8 cellular contexts compared by ENCODE assay signal in genomic region chr3:197520311-197521276, GRCh38.
A peak's percentile ranks its signal among the peaks of the same experiment; 100 is the strongest.
DNase-seq lines count a peak whose midpoint lies in the region; ATAC-seq and TF ChIP-seq lines count a peak whose summit lies in the region.

No MANE protein-coding gene starts in this region.

- peaks cover 56% of the 10 kb centered on the region for H3K36me3 Mint-ChIP-seq in stimulated activated effector memory CD8-positive, alpha-beta T cell treated with anti-CD3 and anti-CD28 coated beads, Interleukin-12 subunit alpha, Interleukin-12 subunit beta, amount 100 ng/mL, for 72 hours

- H3K4me3 Mint-ChIP-seq in stimulated activated effector memory CD8-positive, alpha-beta T cell treated with anti-CD3 and anti-CD28 coated beads, Interleukin-12 subunit alpha, Interleukin-12 subunit beta, amount 100 ng/mL, for 72 hours: no peak overlapping the region

- TF ChIP-seq CTCF in WERI-Rb-1 (IDR thresholded peaks at IDR 0.05; ENCODE audit: low read depth, low read length): 0 out of 2 replicates have a peak, but pooled peaks have one; percentile 1

- no peaks in the 10 kb centered on the region for H3K36me3 ChIP-seq in WERI-Rb-1

- H3K27me3 ChIP-seq in WERI-Rb-1 (ENCODE audit: insufficient read depth, low read depth, severe bottlenecking): no peaks in the 10 kb centered on the region

- H3K27ac ChIP-seq in WERI-Rb-1: peak overlapping the region; percentile 75

- no peaks in the 10 kb centered on the region for H3K9me3 ChIP-seq in WERI-Rb-1 (ENCODE audit: severe bottlenecking)

- H3K27ac Mint-ChIP-seq in stimulated activated effector memory CD8-positive, alpha-beta T cell treated with anti-CD3 and anti-CD28 coated beads, Interleukin-12 subunit alpha, Interleukin-12 subunit beta, amount 100 ng/mL, for 72 hours: peak overlapping the region; percentile 65

- H3K4me3 ChIP-seq in WERI-Rb-1 (ENCODE audit: low read depth, low read length): no peak overlapping the region

- peak; percentile 24 for ATAC-seq in stimulated activated effector memory CD8-positive, alpha-beta T cell treated with anti-CD3 and anti-CD28 coated beads, Interleukin-12 subunit alpha, Interleukin-12 subunit beta, amount 100 ng/mL, for 72 hours
- no peak for ATAC-seq in HG03571 (IDR thresholded peaks at IDR 0.05; ENCODE audit: unreplicated experiment)

- H3K9me3 Mint-ChIP-seq in stimulated activated effector memory CD8-positive, alpha-beta T cell treated with anti-CD3 and anti-CD28 coated beads, Interleukin-12 subunit alpha, Interleukin-12 subunit beta, amount 100 ng/mL, for 72 hours: no peaks in the 10 kb centered on the region

- DNase-seq in NCI-H1105 treated with DMSO at 0.1 percent for 48 hours (lab: John Stamatoyannopoulos, UW): peak; percentile 7
- no peak for DNase-seq in NCI-H1105 (lab: John Stamatoyannopoulos, UW)
- peak; percentile 72 for DNase-seq in WERI-Rb-1
- DNase-seq in iris pigment epithelial cell (ENCODE audit: low read depth): peak; percentile 51
- DNase-seq in stimulated activated effector memory CD8-positive, alpha-beta T cell treated with anti-CD3 and anti-CD28 coated beads, Interleukin-12 subunit alpha, Interleukin-12 subunit beta, amount 100 ng/mL, for 72 hours (ENCODE audit: low spot score in 2 of 2): no peak
- DNase-seq in stimulated activated CD4-positive, alpha-beta T cell treated with anti-CD3 and anti-CD28 coated beads, Interleukin-4, amount 100 ng/mL, for 1 hour: no peak
- DNase-seq in activated naive CD4-positive, alpha-beta T cell treated with anti-CD3 and anti-CD28 coated beads, Interleukin-2, amount 50 U/mL, for 16 hours: no peak

- H3K4me1 Mint-ChIP-seq in stimulated activated effector memory CD8-positive, alpha-beta T cell treated with anti-CD3 and anti-CD28 coated beads, Interleukin-12 subunit alpha, Interleukin-12 subunit beta, amount 100 ng/mL, for 72 hours: peaks cover 29% of the 10 kb centered on the region

Comparison
In these comparisons a context has a peak if more than half of its experiments do, and no peak if none do; other contexts are left out.
1. DNase-seq: peak in NCI-H1105 treated with DMSO at 0.1 percent for 48 hours (single experiment), WERI-Rb-1 (single experiment) and iris pigment epithelial cell (single experiment); none in NCI-H1105 (single experiment), stimulated activated effector memory CD8-positive, alpha-beta T cell treated with anti-CD3 and anti-CD28 coated beads, Interleukin-12 subunit alpha, Interleukin-12 subunit beta, amount 100 ng/mL, for 72 hours (0 of 2), stimulated activated CD4-positive, alpha-beta T cell treated with anti-CD3 and anti-CD28 coated beads, Interleukin-4, amount 100 ng/mL, for 1 hour (single experiment) and activated naive CD4-positive, alpha-beta T cell treated with anti-CD3 and anti-CD28 coated beads, Interleukin-2, amount 50 U/mL, for 16 hours (single experiment).